Comparison of ENCODE assay signal across 1 cellular context in the genomic region with DNA sequence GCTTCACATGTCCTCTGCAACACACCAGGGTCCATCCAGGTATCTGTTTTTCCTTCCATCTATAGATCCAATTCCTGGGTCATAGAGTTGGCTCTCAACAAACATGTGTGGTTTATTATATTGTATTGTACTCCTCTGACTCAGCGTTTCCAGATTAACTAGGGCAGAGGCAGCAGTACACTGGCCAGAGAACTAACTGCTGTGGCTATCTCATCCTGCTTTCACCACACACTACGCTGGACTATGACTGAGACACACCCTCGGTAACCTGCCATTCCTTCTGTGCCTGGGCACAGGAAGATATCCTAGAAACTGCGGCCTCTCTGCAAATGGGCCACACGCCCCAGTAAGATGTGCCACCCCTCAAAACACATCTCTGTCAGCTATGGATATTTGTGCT.
TF ChIP-seq lines count a peak whose summit lies in the region.

No MANE protein-coding gene starts in this region.

TF ChIP-seq in K562, 482 proteins besides CTCF, POLR2A, EP300 and RAD21 (continued from another document and continues in another):
- TF ChIP-seq MITF (IDR thresholded peaks at IDR 0.05), result no peak
- TF ChIP-seq, protein P1, sequence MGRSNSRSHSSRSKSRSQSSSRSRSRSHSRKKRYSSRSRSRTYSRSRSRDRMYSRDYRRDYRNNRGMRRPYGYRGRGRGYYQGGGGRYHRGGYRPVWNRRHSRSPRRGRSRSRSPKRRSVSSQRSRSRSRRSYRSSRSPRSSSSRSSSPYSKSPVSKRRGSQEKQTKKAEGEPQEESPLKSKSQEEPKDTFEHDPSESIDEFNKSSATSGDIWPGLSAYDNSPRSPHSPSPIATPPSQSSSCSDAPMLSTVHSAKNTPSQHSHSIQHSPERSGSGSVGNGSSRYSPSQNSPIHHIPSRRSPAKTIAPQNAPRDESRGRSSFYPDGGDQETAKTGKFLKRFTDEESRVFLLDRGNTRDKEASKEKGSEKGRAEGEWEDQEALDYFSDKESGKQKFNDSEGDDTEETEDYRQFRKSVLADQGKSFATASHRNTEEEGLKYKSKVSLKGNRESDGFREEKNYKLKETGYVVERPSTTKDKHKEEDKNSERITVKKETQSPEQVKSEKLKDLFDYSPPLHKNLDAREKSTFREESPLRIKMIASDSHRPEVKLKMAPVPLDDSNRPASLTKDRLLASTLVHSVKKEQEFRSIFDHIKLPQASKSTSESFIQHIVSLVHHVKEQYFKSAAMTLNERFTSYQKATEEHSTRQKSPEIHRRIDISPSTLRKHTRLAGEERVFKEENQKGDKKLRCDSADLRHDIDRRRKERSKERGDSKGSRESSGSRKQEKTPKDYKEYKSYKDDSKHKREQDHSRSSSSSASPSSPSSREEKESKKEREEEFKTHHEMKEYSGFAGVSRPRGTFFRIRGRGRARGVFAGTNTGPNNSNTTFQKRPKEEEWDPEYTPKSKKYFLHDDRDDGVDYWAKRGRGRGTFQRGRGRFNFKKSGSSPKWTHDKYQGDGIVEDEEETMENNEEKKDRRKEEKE (IDR thresholded peaks at IDR 0.05; ENCODE audit: borderline replicate concordance in 1 of 2, control insufficient read depth in 1 of 2, low read depth in 2 of 2, low read length in 1 of 2), result no peak
- no peak for TF ChIP-seq NRF1 (conservative IDR thresholded peaks at IDR 0.05 in 1 of 2, IDR thresholded peaks at IDR 0.05 in 1 of 2)
- no peak for TF ChIP-seq LARP7 (IDR thresholded peaks at IDR 0.05)
- no peak for TF ChIP-seq ZNF57 (CRISPR knock-in tag; IDR thresholded peaks at IDR 0.05)
- peak; percentile 88 for TF ChIP-seq MAFK (IDR thresholded peaks at IDR 0.05; ENCODE audit: low read length)
- TF ChIP-seq ZNF707 (CRISPR knock-in tag; conservative IDR thresholded peaks at IDR 0.05), result no peak
- no peak for TF ChIP-seq EGR1 (conservative IDR thresholded peaks at IDR 0.05)
- TF ChIP-seq ZFP36 (IDR thresholded peaks at IDR 0.05; ENCODE audit: low read depth, low read length, partially characterized antibody), result no peak
- no peak for TF ChIP-seq NR0B1 (IDR thresholded peaks at IDR 0.05; ENCODE audit: partially characterized antibody)
- TF ChIP-seq EHMT2 (IDR thresholded peaks at IDR 0.05), result no peak
- TF ChIP-seq CEBPG (CRISPR knock-in tag; IDR thresholded peaks at IDR 0.05), result no peak
- TF ChIP-seq CEBPG (tag; conservative IDR thresholded peaks at IDR 0.05 in 1 of 2, IDR thresholded peaks at IDR 0.05 in 1 of 2), result 0 out of 4 replicates have a peak, but pooled peaks of 1 of the 2 experiments have one; percentile 22
- TF ChIP-seq TEAD4 (IDR thresholded peaks at IDR 0.05; ENCODE audit: low read length), result peak; percentile 40; the same call in 1 of the 2 replicates
- TF ChIP-seq TEAD4 (CRISPR knock-in tag; IDR thresholded peaks at IDR 0.05; ENCODE audit: borderline replicate concordance), result no peak
- TF ChIP-seq RFX1 (IDR thresholded peaks at IDR 0.05), result no peak
- TF ChIP-seq, protein P2, sequence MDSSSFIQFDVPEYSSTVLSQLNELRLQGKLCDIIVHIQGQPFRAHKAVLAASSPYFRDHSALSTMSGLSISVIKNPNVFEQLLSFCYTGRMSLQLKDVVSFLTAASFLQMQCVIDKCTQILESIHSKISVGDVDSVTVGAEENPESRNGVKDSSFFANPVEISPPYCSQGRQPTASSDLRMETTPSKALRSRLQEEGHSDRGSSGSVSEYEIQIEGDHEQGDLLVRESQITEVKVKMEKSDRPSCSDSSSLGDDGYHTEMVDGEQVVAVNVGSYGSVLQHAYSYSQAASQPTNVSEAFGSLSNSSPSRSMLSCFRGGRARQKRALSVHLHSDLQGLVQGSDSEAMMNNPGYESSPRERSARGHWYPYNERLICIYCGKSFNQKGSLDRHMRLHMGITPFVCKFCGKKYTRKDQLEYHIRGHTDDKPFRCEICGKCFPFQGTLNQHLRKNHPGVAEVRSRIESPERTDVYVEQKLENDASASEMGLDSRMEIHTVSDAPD (CRISPR knock-in tag; IDR thresholded peaks at IDR 0.05), result no peak
- TF ChIP-seq GTF3C2 (IDR thresholded peaks at IDR 0.05; ENCODE audit: borderline replicate concordance, extremely low read depth, insufficient read length), result no peak
- no peak for TF ChIP-seq ZBTB40 (IDR thresholded peaks at IDR 0.05)
- no peak for TF ChIP-seq ZBTB40 (CRISPR knock-in tag; IDR thresholded peaks at IDR 0.05)
- no peak for TF ChIP-seq TAF7 (tag; IDR thresholded peaks at IDR 0.05)
- no peak for TF ChIP-seq KAT2B (IDR thresholded peaks at IDR 0.05; ENCODE audit: low read depth, low read length)
